In the genomic region with DNA sequence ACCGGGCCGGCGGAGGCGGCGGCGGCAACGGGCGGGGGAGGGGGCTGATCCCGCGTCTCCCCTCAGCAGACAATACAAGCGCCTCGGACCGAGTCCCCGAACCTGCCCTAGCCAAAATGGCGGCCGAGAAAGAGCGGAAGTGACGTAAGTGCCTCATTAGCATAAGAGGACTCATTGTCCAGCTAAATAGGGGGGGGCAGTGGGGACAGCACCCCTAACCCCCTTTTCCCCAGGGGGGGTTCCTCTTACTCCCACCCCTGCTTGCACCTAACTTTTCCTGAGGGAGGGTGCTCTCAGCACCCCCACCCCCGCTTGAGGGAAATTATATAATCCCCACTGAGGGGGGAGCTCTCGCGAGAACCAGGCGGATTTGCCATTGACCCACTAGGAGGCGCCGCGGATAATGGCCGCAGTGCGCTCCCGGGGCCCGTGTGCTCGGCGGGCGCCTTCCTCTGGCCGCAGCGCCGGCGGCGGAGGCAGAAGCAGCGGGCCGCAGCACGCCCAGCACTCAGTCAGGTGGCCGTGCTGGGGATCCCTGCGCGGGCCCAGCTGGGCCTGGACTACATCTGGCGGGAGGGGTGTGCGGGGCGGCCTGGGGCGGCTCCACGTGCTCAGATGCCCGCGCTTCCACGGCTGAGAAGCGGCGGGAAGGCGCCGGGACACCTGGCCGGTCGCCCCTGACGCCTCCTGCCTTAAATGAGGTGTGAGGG, we compare ENCODE assay signal across 8 cellular contexts. TPM values are rescaled to one million over a fixed set of nuclear protein-coding genes. Genes with fewer than 3 reads are reported as not detected.
DNase-seq lines count a peak whose midpoint lies in the region; ATAC-seq and TF ChIP-seq lines count a peak whose summit lies in the region.

A gene (minus strand): TSS at position 132 of the 710 bp plus-strand sequence. CDS start 27,441 bp downstream, outside the sequence.

- H3K4me1 Mint-ChIP-seq in activated T-cell treated with anti-CD3 and anti-CD28 coated beads, Interleukin-2, amount 50 U/mL, for 24 hours (ENCODE audit: low read depth): peaks cover 43% of the 10 kb centered on the region

- peaks cover 36% of the 10 kb centered on the region for H3K4me1 ChIP-seq in KMS-11 (ENCODE audit: low read depth, poor library complexity, severe bottlenecking)
- peaks cover 0 to 3% of the 10 kb centered on the region in 2 donors for H3K4me1 ChIP-seq in esophagus (ENCODE audit: control insufficient read depth in 2 of 2, insufficient read depth in 2 of 2, low read length in 1 of 2)
- peaks cover 19% of the 10 kb centered on the region for H3K4me1 ChIP-seq in mucosa of stomach (ENCODE audit: control insufficient read depth, insufficient read depth, low read length)

- peak within 1 kb of the TSS; percentile 40 for H3K4me2 ChIP-seq in KMS-11

- peak within 1 kb of the TSS; percentile 97 for H3K27ac Mint-ChIP-seq in activated T-cell treated with anti-CD3 and anti-CD28 coated beads, Interleukin-2, amount 50 U/mL, for 24 hours

- peak within 1 kb of the TSS; percentile 85 for H3K4me3 Mint-ChIP-seq in activated T-cell treated with anti-CD3 and anti-CD28 coated beads, Interleukin-2, amount 50 U/mL, for 24 hours

- H3K4me3 ChIP-seq in KMS-11 (IDR thresholded peaks at IDR 0.05; ENCODE audit: insufficient read depth, low read depth, low read length) (no peak within 1 kb of the TSS), esophagus (ENCODE audit: low read depth in 1 of 2, low read length in 2 of 2) (peak within 1 kb of the TSS; percentile 87 to 100), mucosa of stomach (ENCODE audit: low read length) (peak within 1 kb of the TSS; percentile 44)

- peak within 1 kb of the TSS; percentile 45 for H2AFZ ChIP-seq in KMS-11 (ENCODE audit: low read depth)

- peak within 1 kb of the TSS; percentile 91 for H3K9ac ChIP-seq in KMS-11
- H3K9ac ChIP-seq in mucosa of stomach (ENCODE audit: low read length): peak within 1 kb of the TSS; percentile 77

- peaks cover 86% of the 10 kb centered on the region for H3K36me3 Mint-ChIP-seq in activated T-cell treated with anti-CD3 and anti-CD28 coated beads, Interleukin-2, amount 50 U/mL, for 24 hours (ENCODE audit: low read depth)

- peak; percentile 76 for TF ChIP-seq CTCF in KMS-11 (conservative IDR thresholded peaks at IDR 0.05; ENCODE audit: low read depth, low read length)

- peak within 1 kb of the TSS; percentile 88 for H3K27ac ChIP-seq in KMS-11
- H3K27ac ChIP-seq in esophagus (ENCODE audit: low read depth in 2 of 2, low read length in 1 of 2): peak within 1 kb of the TSS; percentile 99 to 100

- H3K27me3 ChIP-seq in KMS-11 (ENCODE audit: insufficient read depth, low read depth): no peaks in the 10 kb centered on the region
- no peaks in the 10 kb centered on the region for H3K27me3 ChIP-seq in esophagus (ENCODE audit: control insufficient read depth in 1 of 2, insufficient read depth in 2 of 2, low read length in 2 of 2)
- H3K27me3 ChIP-seq in mucosa of stomach (ENCODE audit: control insufficient read depth, insufficient read depth, low read length): no peaks in the 10 kb centered on the region

- peaks cover 3% of the 10 kb centered on the region; the same call in 1 of the 2 replicates for H3K36me3 ChIP-seq in KMS-11 (ENCODE audit: insufficient read depth)
- H3K36me3 ChIP-seq in esophagus (ENCODE audit: control insufficient read depth in 2 of 2, insufficient read depth in 2 of 2, low read length in 1 of 2): no peaks in the 10 kb centered on the region
- no peaks in the 10 kb centered on the region for H3K36me3 ChIP-seq in mucosa of stomach (ENCODE audit: control insufficient read depth, insufficient read depth, low read length)

- peaks cover 36% of the 10 kb centered on the region for H3K79me2 ChIP-seq in KMS-11 (ENCODE audit: insufficient read depth, low read depth)

- peaks cover 26% of the 10 kb centered on the region for H4K20me1 ChIP-seq in KMS-11 (ENCODE audit: insufficient read depth)

- ATAC-seq in GM21723 (IDR thresholded peaks at IDR 0.05; ENCODE audit: unreplicated experiment): peak; percentile 58

- no peaks in the 10 kb centered on the region for H3K27me3 Mint-ChIP-seq in activated T-cell treated with anti-CD3 and anti-CD28 coated beads, Interleukin-2, amount 50 U/mL, for 24 hours

- WGBS in esophagus, 2 donors: 1% methylated on average over 58 of the region's 58 CpGs

- peak; percentile 69 for DNase-seq in DMS79 (lab: John Stamatoyannopoulos, UW)
- peak; percentile 92 for DNase-seq in activated T-cell treated with anti-CD3 and anti-CD28 coated beads, Interleukin-2, amount 50 U/mL, for 24 hours
- DNase-seq in stimulated activated CD8-positive, alpha-beta memory T cell treated with anti-CD3 and anti-CD28 coated beads, Interleukin-4, amount 100 ng/mL, for 48 hours: peak; percentile 90

- H3K9me3 Mint-ChIP-seq in activated T-cell treated with anti-CD3 and anti-CD28 coated beads, Interleukin-2, amount 50 U/mL, for 24 hours: no peaks in the 10 kb centered on the region

- H3K9me3 ChIP-seq in esophagus (ENCODE audit: control insufficient read depth in 2 of 2, insufficient read depth in 1 of 2, low read depth in 1 of 2, low read length in 1 of 2) (no peaks in the 10 kb centered on the region), mucosa of stomach (ENCODE audit: control insufficient read depth, low read length) (no peaks in the 10 kb centered on the region)

TF ChIP-seq in PFSK-1, 5 proteins besides CTCF, POLR2A, EP300 and RAD21:
- TF ChIP-seq TAF1 (IDR thresholded peaks at IDR 0.05; ENCODE audit: borderline replicate concordance, insufficient read depth, low read length): peak; percentile 72; the same call in 1 of the 2 replicates
- TF ChIP-seq POLR2AphosphoS5 (IDR thresholded peaks at IDR 0.05; ENCODE audit: low read depth, low read length): peak; percentile 75
- TF ChIP-seq, protein P1, sequence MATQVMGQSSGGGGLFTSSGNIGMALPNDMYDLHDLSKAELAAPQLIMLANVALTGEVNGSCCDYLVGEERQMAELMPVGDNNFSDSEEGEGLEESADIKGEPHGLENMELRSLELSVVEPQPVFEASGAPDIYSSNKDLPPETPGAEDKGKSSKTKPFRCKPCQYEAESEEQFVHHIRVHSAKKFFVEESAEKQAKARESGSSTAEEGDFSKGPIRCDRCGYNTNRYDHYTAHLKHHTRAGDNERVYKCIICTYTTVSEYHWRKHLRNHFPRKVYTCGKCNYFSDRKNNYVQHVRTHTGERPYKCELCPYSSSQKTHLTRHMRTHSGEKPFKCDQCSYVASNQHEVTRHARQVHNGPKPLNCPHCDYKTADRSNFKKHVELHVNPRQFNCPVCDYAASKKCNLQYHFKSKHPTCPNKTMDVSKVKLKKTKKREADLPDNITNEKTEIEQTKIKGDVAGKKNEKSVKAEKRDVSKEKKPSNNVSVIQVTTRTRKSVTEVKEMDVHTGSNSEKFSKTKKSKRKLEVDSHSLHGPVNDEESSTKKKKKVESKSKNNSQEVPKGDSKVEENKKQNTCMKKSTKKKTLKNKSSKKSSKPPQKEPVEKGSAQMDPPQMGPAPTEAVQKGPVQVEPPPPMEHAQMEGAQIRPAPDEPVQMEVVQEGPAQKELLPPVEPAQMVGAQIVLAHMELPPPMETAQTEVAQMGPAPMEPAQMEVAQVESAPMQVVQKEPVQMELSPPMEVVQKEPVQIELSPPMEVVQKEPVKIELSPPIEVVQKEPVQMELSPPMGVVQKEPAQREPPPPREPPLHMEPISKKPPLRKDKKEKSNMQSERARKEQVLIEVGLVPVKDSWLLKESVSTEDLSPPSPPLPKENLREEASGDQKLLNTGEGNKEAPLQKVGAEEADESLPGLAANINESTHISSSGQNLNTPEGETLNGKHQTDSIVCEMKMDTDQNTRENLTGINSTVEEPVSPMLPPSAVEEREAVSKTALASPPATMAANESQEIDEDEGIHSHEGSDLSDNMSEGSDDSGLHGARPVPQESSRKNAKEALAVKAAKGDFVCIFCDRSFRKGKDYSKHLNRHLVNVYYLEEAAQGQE (IDR thresholded peaks at IDR 0.05; ENCODE audit: insufficient read depth in 1 of 2, low read depth in 2 of 2, low read length in 2 of 2): peak in 1 of 2 experiments; percentile 47; a peak in 2 of 4 replicates
- TF ChIP-seq FOXP2 (optimal IDR thresholded peaks at IDR 0.05; ENCODE audit: borderline replicate concordance, extremely low read depth, extremely low read length, insufficient read depth): peak; percentile 92
- no peak for TF ChIP-seq SIN3A (IDR thresholded peaks at IDR 0.05; ENCODE audit: borderline replicate concordance, insufficient read depth, low read length)

RNA-seq across cellular contexts. Expression of the gene that starts here (rescaled TPM):
- 29.2 TPM for polyA plus RNA-seq in PFSK-1 (2012; ENCODE audit: insufficient read length, low read depth)
- polyA plus RNA-seq in esophagus: 10 to 100 TPM; 18.3 to 33.5 TPM
